ENCODE assay signal across 10 cellular contexts in the genomic region with DNA sequence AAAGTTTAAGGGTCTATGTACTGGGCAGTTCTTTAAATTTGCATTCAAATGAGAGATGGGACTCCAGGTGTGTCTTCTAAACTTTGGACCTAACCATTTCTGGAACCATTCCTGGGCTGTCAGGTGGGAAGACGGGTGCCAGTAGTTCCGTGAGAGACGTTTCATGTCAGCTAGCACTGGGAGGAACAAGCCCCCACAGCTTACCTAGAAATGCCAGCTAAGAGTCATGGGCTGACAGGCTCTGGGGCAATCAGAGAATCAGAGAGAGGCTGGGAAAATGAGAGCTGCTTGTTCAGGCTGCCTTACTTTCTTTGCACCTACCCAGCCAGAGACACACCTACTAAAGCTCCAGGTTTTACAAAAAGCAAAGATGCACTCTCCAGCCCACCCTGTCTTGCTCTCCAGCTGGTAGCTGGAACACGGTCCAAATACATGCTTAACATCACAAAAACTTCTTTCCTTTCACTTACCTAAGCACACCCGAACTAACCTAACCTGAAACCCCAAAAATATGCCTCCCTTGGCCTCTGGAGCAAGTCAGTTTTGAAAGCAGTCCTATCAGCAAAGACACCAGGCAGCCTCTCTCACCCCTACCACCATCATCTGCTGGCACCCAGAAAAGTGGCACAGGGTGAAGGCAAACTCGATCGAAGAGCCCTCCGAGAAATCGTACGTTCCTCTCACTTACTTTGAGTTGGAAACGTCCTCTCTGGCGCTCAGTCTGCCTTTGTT. TPM values are rescaled to one million over a fixed set of nuclear protein-coding genes. Genes with fewer than 3 reads are reported as not detected.
DNase-seq lines count a peak whose midpoint lies in the region; ATAC-seq and TF ChIP-seq lines count a peak whose summit lies in the region.
"Had no signal": no experiment of that assay in that cellular context is flagged by ENCODE, and none has a peak within 500 bp of the region (broad histone marks: within the 10 kb centered on the region; RNA-seq: fewer than 3 reads in every experiment).

No MANE protein-coding gene starts in this region.

- H3K4me3 ChIP-seq in PC-9, result no peak overlapping the region
- peak overlapping the region; percentile 55 to 56 for H3K4me3 ChIP-seq in esophagus (ENCODE audit: low read depth in 1 of 2, low read length in 2 of 2)
- H3K4me3 ChIP-seq in mesenchymal stem cell (ENCODE audit: insufficient read depth in 1 of 2, low read depth in 1 of 2, low read length in 2 of 2), result peak overlapping the region; percentile 48 to 83
- H3K4me3 ChIP-seq in thyroid gland (replicated peaks in 1 of 3), result peak overlapping the region in 2 of 3 donors; percentile 23 to 27

- H3K9me3 ChIP-seq in PC-9 (ENCODE audit: insufficient read depth, low read depth), result no peaks in the 10 kb centered on the region
- no peaks in the 10 kb centered on the region for H3K9me3 ChIP-seq in esophagus (ENCODE audit: control insufficient read depth in 2 of 2, insufficient read depth in 1 of 2, low read depth in 1 of 2, low read length in 1 of 2)
- H3K9me3 ChIP-seq in mesenchymal stem cell (ENCODE audit: control insufficient read depth, low read length), result no peaks in the 10 kb centered on the region
- H3K9me3 ChIP-seq in thyroid gland, result no peaks in the 10 kb centered on the region

- no peaks in the 10 kb centered on the region for H3K9me2 ChIP-seq in PC-9 (ENCODE audit: insufficient read depth)

- H3K4me2 ChIP-seq in PC-9, result peak overlapping the region; percentile 58
- H3K4me2 ChIP-seq in mesenchymal stem cell (ENCODE audit: low read length, poor library complexity, severe bottlenecking), result peak overlapping the region; percentile 94

- H3K4me1 ChIP-seq in PC-9 (replicated peaks; ENCODE audit: insufficient read depth) (no peaks in the 10 kb centered on the region), esophagus (ENCODE audit: control insufficient read depth in 2 of 2, insufficient read depth in 2 of 2, low read length in 1 of 2) (no peaks in the 10 kb centered on the region), mesenchymal stem cell (ENCODE audit: control insufficient read depth, insufficient read depth, low read depth, low read length) (peaks cover 4% of the 10 kb centered on the region), thyroid gland (peaks cover 0 to 4% of the 10 kb centered on the region in 2 donors)

- ATAC-seq in HG03571 (IDR thresholded peaks at IDR 0.05; ENCODE audit: unreplicated experiment) (no peak), HG02798 (IDR thresholded peaks at IDR 0.05; ENCODE audit: poor library complexity, unreplicated experiment) (no peak)

- H3K27ac ChIP-seq in PC-9 (no peak overlapping the region), esophagus (ENCODE audit: low read depth in 2 of 2, low read length in 1 of 2) (peak overlapping the region; percentile 76 to 85), mesenchymal stem cell (ENCODE audit: low read length, poor library complexity, severe bottlenecking) (no peak overlapping the region), thyroid gland (no peak overlapping the region)

- no peak overlapping the region for H4K91ac ChIP-seq in mesenchymal stem cell (ENCODE audit: low read length)

- CTCF ChIA-PET in PC-9 (lab: Charles Lee), result no interaction called here

- 5 to 8% methylated on average over 12 of the region's 12 CpGs for WGBS in esophagus, 2 donors
- 12% methylated on average over 12 of the region's 12 CpGs for WGBS in mesenchymal stem cell
- WGBS in thyroid gland, 2 donors, result 12 to 14% methylated on average over 12 of the region's 12 CpGs

- no peaks in the 10 kb centered on the region for H3K79me1 ChIP-seq in mesenchymal stem cell (replicated peaks; ENCODE audit: low read length, poor library complexity, severe bottlenecking)

- BruUV-seq in PC-9 (replicated peaks; lab: Mats Ljungman, UMichigan), result no TSS peak

- no peak overlapping the region for H2AK5ac ChIP-seq in mesenchymal stem cell (ENCODE audit: low read length, severe bottlenecking)

- DNase-seq in PC-9, result no peak
- DNase-seq in mesenchymal stem cell, result peak; percentile 5
- peak in 1 of 2 donors; percentile 2 for DNase-seq in thyroid gland
- DNase-seq in GDM1 (lab: John Stamatoyannopoulos, UW), result no peak
- DNase-seq in NCI-H446 treated with DMSO at 0.1 percent for 48 hours (lab: John Stamatoyannopoulos, UW), result no peak
- DNase-seq: activated CD4-positive, alpha-beta T cell treated with anti-CD3 and anti-CD28 coated beads, Interleukin-2, amount 50 U/mL, for 48 hours; NCI-H2081 treated with DMSO at 0.1 percent for 48 hours had no signal

- TF ChIP-seq CTCF in PC-9 (conservative IDR thresholded peaks at IDR 0.05) (no peak), thyroid gland (IDR thresholded peaks at IDR 0.05) (no peak)

- H3K23ac ChIP-seq in mesenchymal stem cell (ENCODE audit: low read length in 2 of 2), result no peak overlapping the region

- no peak overlapping the region for H2BK12ac ChIP-seq in mesenchymal stem cell (ENCODE audit: low read length in 2 of 2)

- H4K8ac ChIP-seq in mesenchymal stem cell (ENCODE audit: low read length), result peak overlapping the region; percentile 62

- no peak overlapping the region for H2BK15ac ChIP-seq in mesenchymal stem cell (ENCODE audit: low read depth, poor library complexity, severe bottlenecking)

- no peak overlapping the region for H2BK120ac ChIP-seq in mesenchymal stem cell (ENCODE audit: low read depth, low read length)

- POLR2A ChIA-PET in PC-9 (lab: Charles Lee; ENCODE audit: unreplicated experiment), result no interaction called here

- H3K9ac ChIP-seq in mesenchymal stem cell (ENCODE audit: low read length), result peak overlapping the region; percentile 73

- H2AFZ ChIP-seq in PC-9 (no peak overlapping the region), mesenchymal stem cell (ENCODE audit: low read depth, low read length) (no peak overlapping the region)

- no peak overlapping the region for H3K14ac ChIP-seq in mesenchymal stem cell (ENCODE audit: low read length in 2 of 2)

- no peak overlapping the region for H2BK5ac ChIP-seq in mesenchymal stem cell (ENCODE audit: low read depth, low read length, poor library complexity, severe bottlenecking)

- no peaks in the 10 kb centered on the region for H3K36me3 ChIP-seq in PC-9 (ENCODE audit: low read depth)
- H3K36me3 ChIP-seq in esophagus (ENCODE audit: control insufficient read depth in 2 of 2, insufficient read depth in 2 of 2, low read length in 1 of 2), result peaks cover 0 to 2% of the 10 kb centered on the region in 2 donors
- no peaks in the 10 kb centered on the region for H3K36me3 ChIP-seq in mesenchymal stem cell (ENCODE audit: control insufficient read depth in 1 of 2, insufficient read depth in 2 of 2, low read depth in 1 of 2, low read length in 2 of 2)
- H3K36me3 ChIP-seq in thyroid gland, result no peaks in the 10 kb centered on the region

- no peak overlapping the region for H3K4ac ChIP-seq in mesenchymal stem cell (ENCODE audit: low read depth in 1 of 2, low read length in 2 of 2)

- H3K18ac ChIP-seq in mesenchymal stem cell (ENCODE audit: low read depth in 1 of 2, low read length in 2 of 2), result no peak overlapping the region

- H3F3A ChIP-seq in PC-9 (ENCODE audit: insufficient read depth, low read depth), result no peaks in the 10 kb centered on the region

- H3K27me3 ChIP-seq in PC-9 (ENCODE audit: insufficient read depth, low read depth) (peaks cover 19% of the 10 kb centered on the region; the same call in 1 of the 2 replicates), esophagus (ENCODE audit: control insufficient read depth in 1 of 2, insufficient read depth in 2 of 2, low read length in 2 of 2) (no peaks in the 10 kb centered on the region), mesenchymal stem cell (ENCODE audit: control insufficient read depth in 1 of 2, insufficient read depth in 1 of 2, low read length in 2 of 2) (peaks cover 0 to 10% of the 10 kb centered on the region in 2 experiments), thyroid gland (no peaks in the 10 kb centered on the region)

- H3K79me2 ChIP-seq in PC-9 (ENCODE audit: low read depth), result no peaks in the 10 kb centered on the region

- no peaks in the 10 kb centered on the region for H4K20me1 ChIP-seq in PC-9 (ENCODE audit: insufficient read depth)

- intact Hi-C loops in PC-9 (cut with micrococcal nuclease; ENCODE audit: unreplicated experiment), result loop anchor here (5.0 kb wide), 1 partner anchor 249 kb away; no protein-coding TSS in a partner anchor
- intact Hi-C loops in thyroid gland (cut with DNase I), result no loop called here

- no peak for TF ChIP-seq POLR2A in thyroid gland (IDR thresholded peaks at IDR 0.05)

RNA-seq across cellular contexts. Expression of a gene that starts 0.6 kb away (rescaled TPM):
- 4.5 and 7.0 TPM in 2 replicates for total RNA-seq in PC-9 (2021)
- 10 to 100 TPM; 88.2 to 97.1 TPM for polyA plus RNA-seq in esophagus
- 20.7 TPM for polyA plus RNA-seq in mesenchymal stem cell (2013, experiment 1 of 2)
- 21.6 TPM for polyA plus RNA-seq in mesenchymal stem cell (2013, experiment 2 of 2)
- total RNA-seq in thyroid gland, result 10 to 100 TPM in 2 of 4 donors, 1 to 10 TPM in 2; 6.1 to 40.3 (median 9.2) TPM

Comparison
In these comparisons a context has a peak if more than half of its experiments do, and no peak if none do; other contexts are left out.
1. H3K27ac ChIP-seq: peak in esophagus (2 of 2); none in PC-9 (single experiment), mesenchymal stem cell (single experiment) and thyroid gland (0 of 3).